Comparison of ENCODE assay signal across 28 cellular contexts in genomic region chr3:77462951-77463350, GRCh38.
"Had no signal": no experiment of that assay in that cellular context is flagged by ENCODE, and none has a peak within 500 bp of the region (broad histone marks: within the 10 kb centered on the region; RNA-seq: fewer than 3 reads in every experiment).

No MANE protein-coding gene starts in this region.

- H3K9me3 ChIP-seq: esophagus squamous epithelium, gastroesophageal sphincter had no signal

- H3K27ac Mint-ChIP-seq: activated CD4-positive, alpha-beta memory T cell treated with anti-CD3 and anti-CD28 coated beads for 36 hours; activated CD4-positive, alpha-beta T cell treated with anti-CD3 and anti-CD28 coated beads for 36 hours; activated CD4-positive, alpha-beta T cell treated with anti-CD3 and anti-CD28 coated beads, Interleukin-2, amount 10 ng/mL, durations not matched to agents 24 days and 14 days; activated CD8-positive, alpha-beta memory T cell treated with anti-CD3 and anti-CD28 coated beads, Interleukin-2, amount 10 ng/mL, durations not matched to agents 7 days and 5 days; activated CD8-positive, alpha-beta T cell treated with anti-CD3 and anti-CD28 coated beads, Interleukin-2, amount 10 ng/mL, durations not matched to agents 7 days and 5 days; activated naive CD4-positive, alpha-beta T cell treated with anti-CD3 and anti-CD28 coated beads for 36 hours; activated naive CD4-positive, alpha-beta T cell treated with anti-CD3 and anti-CD28 coated beads, Interleukin-2, amount 50 U/mL, for 24 hours; activated naive CD8-positive, alpha-beta T cell treated with anti-CD3 and anti-CD28 coated beads, Interleukin-2, amount 10 ng/mL, durations not matched to agents 7 days and 5 days; activated T-helper 1 cell treated with anti-CD3 and anti-CD28 coated beads, Interleukin-12 subunit alpha, Interleukin-12 subunit beta, Interleukin-2, Interleukin-4 antibody, amounts not matched to agents 30 ng/mL and 10 ng/mL and 1 ng/mL, durations not matched to agents 14 hours and 24 hours and 36 hours; activated T-helper 2 cell treated with anti-CD3 and anti-CD28 coated beads, Interferon-gamma antibody, Interleukin-2, Interleukin-4, amounts not matched to agents 10 μg/mL and 5 μg/mL and 100 μg/mL, durations not matched to agents 14 hours and 24 hours and 36 hours; effector memory CD8-positive, alpha-beta T cell had no signal

- H3K4me1 Mint-ChIP-seq: activated CD4-positive, alpha-beta T cell treated with anti-CD3 and anti-CD28 coated beads for 36 hours; activated CD4-positive, alpha-beta T cell treated with anti-CD3 and anti-CD28 coated beads, Interleukin-2, amount 10 ng/mL, durations not matched to agents 24 days and 14 days; activated CD8-positive, alpha-beta memory T cell treated with anti-CD3 and anti-CD28 coated beads, Interleukin-2, amount 10 ng/mL, durations not matched to agents 7 days and 5 days; activated naive CD4-positive, alpha-beta T cell treated with anti-CD3 and anti-CD28 coated beads, Interleukin-2, amount 50 U/mL, for 24 hours; activated naive CD8-positive, alpha-beta T cell treated with anti-CD3 and anti-CD28 coated beads, Interleukin-2, amount 10 ng/mL, durations not matched to agents 7 days and 5 days had no signal

- H3K27me3 ChIP-seq: brain microvascular endothelial cell, esophagus squamous epithelium, gastroesophageal sphincter had no signal

- H3K4me3 Mint-ChIP-seq: activated CD4-positive, alpha-beta memory T cell treated with anti-CD3 and anti-CD28 coated beads for 36 hours; activated CD4-positive, alpha-beta T cell treated with anti-CD3 and anti-CD28 coated beads for 36 hours; activated CD4-positive, alpha-beta T cell treated with anti-CD3 and anti-CD28 coated beads, Interleukin-2, amount 10 ng/mL, durations not matched to agents 24 days and 14 days; activated CD8-positive, alpha-beta memory T cell treated with anti-CD3 and anti-CD28 coated beads, Interleukin-2, amount 10 ng/mL, durations not matched to agents 7 days and 5 days; activated CD8-positive, alpha-beta T cell treated with anti-CD3 and anti-CD28 coated beads, Interleukin-2, amount 10 ng/mL, durations not matched to agents 7 days and 5 days; activated naive CD4-positive, alpha-beta T cell treated with anti-CD3 and anti-CD28 coated beads for 36 hours; activated naive CD4-positive, alpha-beta T cell treated with anti-CD3 and anti-CD28 coated beads, Interleukin-2, amount 50 U/mL, for 24 hours; activated naive CD8-positive, alpha-beta T cell treated with anti-CD3 and anti-CD28 coated beads, Interleukin-2, amount 10 ng/mL, durations not matched to agents 7 days and 5 days; activated T-helper 1 cell treated with anti-CD3 and anti-CD28 coated beads, Interleukin-12 subunit alpha, Interleukin-12 subunit beta, Interleukin-2, Interleukin-4 antibody, amounts not matched to agents 30 ng/mL and 10 ng/mL and 1 ng/mL, durations not matched to agents 14 hours and 24 hours and 36 hours; effector memory CD8-positive, alpha-beta T cell had no signal

- H3K4me3 ChIP-seq: esophagus squamous epithelium, gastroesophageal sphincter had no signal

- H3K27ac ChIP-seq: brain microvascular endothelial cell, epithelial cell of prostate, esophagus squamous epithelium, gastroesophageal sphincter had no signal

- H3K36me3 Mint-ChIP-seq: activated CD4-positive, alpha-beta memory T cell treated with anti-CD3 and anti-CD28 coated beads for 36 hours; activated CD8-positive, alpha-beta memory T cell treated with anti-CD3 and anti-CD28 coated beads, Interleukin-2, amount 10 ng/mL, durations not matched to agents 7 days and 5 days; activated naive CD4-positive, alpha-beta T cell treated with anti-CD3 and anti-CD28 coated beads, Interleukin-2, amount 50 U/mL, for 24 hours; activated naive CD8-positive, alpha-beta T cell treated with anti-CD3 and anti-CD28 coated beads, Interleukin-2, amount 10 ng/mL, durations not matched to agents 7 days and 5 days had no signal

- H3K36me3 ChIP-seq: brain microvascular endothelial cell, esophagus squamous epithelium, gastroesophageal sphincter had no signal

- ATAC-seq: activated CD4-positive, alpha-beta T cell treated with anti-CD3 and anti-CD28 coated beads for 36 hours; activated CD8-positive, alpha-beta memory T cell treated with anti-CD3 and anti-CD28 coated beads, Interleukin-2, amount 10 ng/mL, durations not matched to agents 7 days and 5 days; activated CD8-positive, alpha-beta T cell treated with anti-CD3 and anti-CD28 coated beads, Interleukin-2, amount 10 ng/mL, durations not matched to agents 7 days and 5 days; effector memory CD8-positive, alpha-beta T cell; gastroesophageal sphincter had no signal

- H3K27me3 Mint-ChIP-seq: activated CD4-positive, alpha-beta memory T cell treated with anti-CD3 and anti-CD28 coated beads for 36 hours; activated CD4-positive, alpha-beta T cell treated with anti-CD3 and anti-CD28 coated beads for 36 hours; activated CD4-positive, alpha-beta T cell treated with anti-CD3 and anti-CD28 coated beads, Interleukin-2, amount 10 ng/mL, durations not matched to agents 24 days and 14 days; activated CD8-positive, alpha-beta memory T cell treated with anti-CD3 and anti-CD28 coated beads, Interleukin-2, amount 10 ng/mL, durations not matched to agents 7 days and 5 days; activated naive CD4-positive, alpha-beta T cell treated with anti-CD3 and anti-CD28 coated beads, Interleukin-2, amount 50 U/mL, for 24 hours; activated naive CD8-positive, alpha-beta T cell treated with anti-CD3 and anti-CD28 coated beads, Interleukin-2, amount 10 ng/mL, durations not matched to agents 7 days and 5 days; effector memory CD8-positive, alpha-beta T cell had no signal

- DNase-seq: activated CD4-positive, alpha-beta memory T cell treated with anti-CD3 and anti-CD28 coated beads for 36 hours; activated CD4-positive, alpha-beta T cell treated with anti-CD3 and anti-CD28 coated beads for 36 hours; activated CD4-positive, alpha-beta T cell treated with anti-CD3 and anti-CD28 coated beads, Interleukin-2, amount 10 ng/mL, durations not matched to agents 24 days and 14 days; activated CD4-positive, CD25-positive, alpha-beta regulatory T cell; activated CD4-positive, CD25-positive, alpha-beta regulatory T cell treated with anti-CD3 and anti-CD28 coated beads, Interleukin-2, amount 50 U/mL, for 72 hours; activated CD8-positive, alpha-beta memory T cell treated with anti-CD3 and anti-CD28 coated beads, Interleukin-2, amount 10 ng/mL, durations not matched to agents 7 days and 5 days; activated CD8-positive, alpha-beta memory T cell treated with anti-CD3 and anti-CD28 coated beads, Interleukin-2, amount 50 U/mL, for 4 hours; activated CD8-positive, alpha-beta T cell treated with anti-CD3 and anti-CD28 coated beads, Interleukin-2, amount 10 ng/mL, durations not matched to agents 7 days and 5 days; activated effector memory CD4-positive, alpha-beta T cell treated with anti-CD3 and anti-CD28 coated beads, Interleukin-2, amount 50 U/mL, for 16 hours; activated naive CD4-positive, alpha-beta T cell treated with anti-CD3 and anti-CD28 coated beads for 36 hours; activated naive CD8-positive, alpha-beta T cell treated with anti-CD3 and anti-CD28 coated beads, Interleukin-2, amount 10 ng/mL, durations not matched to agents 7 days and 5 days; activated T-cell treated with anti-CD3 and anti-CD28 coated beads, Interleukin-2, amount 50 U/mL, for 1 hour; activated T-cell treated with anti-CD3 and anti-CD28 coated beads, Interleukin-2, amount 50 U/mL, for 48 hours; amniotic stem cell; anterior cingulate cortex; brain microvascular endothelial cell; cortex of kidney; dermis blood vessel endothelial cell; effector CD4-positive, alpha-beta T cell; effector memory CD8-positive, alpha-beta T cell; esophagus squamous epithelium; foreskin melanocyte; T-helper 2 cell had no signal
